In genomic region chr22:45867118-45867905, GRCh38 we compare ENCODE assay signal across 13 cellular contexts.
DNase-seq lines count a peak whose midpoint lies in the region; ATAC-seq and TF ChIP-seq lines count a peak whose summit lies in the region.
"Had no signal": no experiment of that assay in that cellular context is flagged by ENCODE, and none has a peak within 500 bp of the region (broad histone marks: within the 10 kb centered on the region; RNA-seq: fewer than 3 reads in every experiment).

No MANE protein-coding gene starts in this region.

- H3K4me1 Mint-ChIP-seq in neural progenitor cell, result peaks cover 53% of the 10 kb centered on the region

- peaks cover 19% of the 10 kb centered on the region for H3K27me3 Mint-ChIP-seq in neural progenitor cell (ENCODE audit: insufficient read depth, low read depth)

- ATAC-seq in Right ventricle myocardium superior (ENCODE audit: poor library complexity), result peak; percentile 80
- ATAC-seq in HG02973 (IDR thresholded peaks at IDR 0.05; ENCODE audit: unreplicated experiment), result no peak
- ATAC-seq in GM21447 (IDR thresholded peaks at IDR 0.05; ENCODE audit: unreplicated experiment), result no peak
- ATAC-seq: naive thymus-derived CD8-positive, alpha-beta T cell had no signal

- peaks cover 15% of the 10 kb centered on the region for H3F3A ChIP-seq in neural progenitor cell (ENCODE audit: low read depth)

- no peaks in the 10 kb centered on the region for H3K79me2 ChIP-seq in neural progenitor cell (ENCODE audit: low read depth)

- DNase-seq in AG10803 (ENCODE audit: low read depth), result peak; percentile 35
- no peak for DNase-seq in Right ventricle myocardium superior
- peak; percentile 83 for DNase-seq in neural progenitor cell (ENCODE audit: low spot score)
- DNase-seq in NK-92 (lab: John Stamatoyannopoulos, UW; ENCODE audit: unreplicated experiment), result no peak
- DNase-seq in NCI-H2081 treated with DMSO at 0.1 percent for 48 hours (lab: John Stamatoyannopoulos, UW), result no peak
- DNase-seq: anterior cingulate cortex; DMS153; MM.1S; stimulated activated naive CD4-positive, alpha-beta T cell had no signal

- H3K27ac ChIP-seq in VCaP, result no peak overlapping the region
- H3K27ac ChIP-seq in neural progenitor cell, result no peak overlapping the region

- peaks cover 73% of the 10 kb centered on the region for H3K27me3 ChIP-seq in neural progenitor cell

- H3K4me3 ChIP-seq in AG10803 (ENCODE audit: low read length) (peak overlapping the region; percentile 42; the same call in 1 of the 2 replicates), neural progenitor cell (peak overlapping the region; percentile 54)

- no peaks in the 10 kb centered on the region for H3K9me3 ChIP-seq in neural progenitor cell (ENCODE audit: low read depth)

- intact Hi-C loops in Right ventricle myocardium superior (cut with DNase I), result no loop called here

- H3K4me1 ChIP-seq in neural progenitor cell, result peaks cover 20% of the 10 kb centered on the region

- peak overlapping the region; percentile 94 for H3K4me2 ChIP-seq in neural progenitor cell

- peaks cover 8% of the 10 kb centered on the region for H3K36me3 Mint-ChIP-seq in neural progenitor cell

- no peak overlapping the region for H3K27ac Mint-ChIP-seq in neural progenitor cell

- H3K4me3 Mint-ChIP-seq in neural progenitor cell, result no peak overlapping the region

- H3K36me3 ChIP-seq in neural progenitor cell, result no peaks in the 10 kb centered on the region

- peaks cover 5% of the 10 kb centered on the region for H3K9me3 Mint-ChIP-seq in neural progenitor cell

- H4K20me1 ChIP-seq in neural progenitor cell (ENCODE audit: low read depth), result peaks cover 11% of the 10 kb centered on the region

- no peak overlapping the region for H3K9ac ChIP-seq in neural progenitor cell

- TF ChIP-seq CTCF in AG10803 (conservative IDR thresholded peaks at IDR 0.05; ENCODE audit: low read length), result 0 out of 2 replicates have a peak, but pooled peaks have one; percentile 2
- TF ChIP-seq CTCF in VCaP (conservative IDR thresholded peaks at IDR 0.05), result 0 out of 2 replicates have a peak, but pooled peaks have one; percentile 12
- peak; percentile 46 for TF ChIP-seq CTCF in neural progenitor cell (IDR thresholded peaks at IDR 0.05)

- peak overlapping the region; percentile 52 for H2AFZ ChIP-seq in neural progenitor cell (replicated peaks)

Comparison
In these comparisons a context has a peak if more than half of its experiments do, and no peak if none do; other contexts are left out.
1. DNase-seq: peak in AG10803 (single experiment) and neural progenitor cell (single experiment); none in Right ventricle myocardium superior (single experiment), NK-92 (single experiment) and NCI-H2081 treated with DMSO at 0.1 percent for 48 hours (single experiment).
2. Peak in every context shown above with its lines, with median percentiles within 50 percentile points of each other: CTCF ChIP-seq.